Comparison of ENCODE assay signal across 11 cellular contexts in genomic region chr18:47911877-47912276, GRCh38. TPM values are rescaled to one million over a fixed set of nuclear protein-coding genes. Genes with fewer than 3 reads are reported as not detected.
DNase-seq lines count a peak whose midpoint lies in the region; ATAC-seq and TF ChIP-seq lines count a peak whose summit lies in the region.
"Had no signal": no experiment of that assay in that cellular context is flagged by ENCODE, and none has a peak within 500 bp of the region (broad histone marks: within the 10 kb centered on the region; RNA-seq: fewer than 3 reads in every experiment).

No MANE protein-coding gene starts in this region.

- H3K27me3 ChIP-seq in breast epithelium (no peaks in the 10 kb centered on the region), muscle layer of colon (ENCODE audit: control insufficient read depth in 1 of 2, insufficient read depth in 2 of 2, low read length in 2 of 2) (no peaks in the 10 kb centered on the region), upper lobe of right lung (no peaks in the 10 kb centered on the region), lower lobe of right lung (ENCODE audit: low read depth) (no peaks in the 10 kb centered on the region)
- H3K27me3 ChIP-seq: upper lobe of left lung had no signal

- no peak overlapping the region for H3K4me3 Mint-ChIP-seq in MCF 10A (ENCODE audit: unreplicated experiment)

- H3K4me3 ChIP-seq in breast epithelium: no peak overlapping the region
- peak overlapping the region in 1 of 2 donors; percentile 7 for H3K4me3 ChIP-seq in muscle layer of colon (ENCODE audit: low read depth in 1 of 2, low read length in 2 of 2)
- no peak overlapping the region for H3K4me3 ChIP-seq in upper lobe of right lung
- no peak overlapping the region for H3K4me3 ChIP-seq in lower lobe of right lung
- H3K4me3 ChIP-seq: upper lobe of left lung had no signal

- TF ChIP-seq CTCF in breast epithelium (IDR thresholded peaks at IDR 0.05): no peak
- no peak for TF ChIP-seq CTCF in MCF 10A (IDR thresholded peaks at IDR 0.05; ENCODE audit: unreplicated experiment)
- TF ChIP-seq CTCF in upper lobe of right lung (IDR thresholded peaks at IDR 0.05): no peak
- no peak for TF ChIP-seq CTCF in lower lobe of right lung (IDR thresholded peaks at IDR 0.05)

- H3K9me3 Mint-ChIP-seq in MCF 10A (ENCODE audit: unreplicated experiment): peaks cover 3% of the 10 kb centered on the region

- no peaks in the 10 kb centered on the region for H3K27me3 Mint-ChIP-seq in MCF 10A (ENCODE audit: insufficient read depth, unreplicated experiment)

- H3K9me3 ChIP-seq in breast epithelium: no peaks in the 10 kb centered on the region
- H3K9me3 ChIP-seq in muscle layer of colon (ENCODE audit: low read length): no peaks in the 10 kb centered on the region
- H3K9me3 ChIP-seq in upper lobe of right lung: no peaks in the 10 kb centered on the region
- H3K9me3 ChIP-seq in lower lobe of right lung: no peaks in the 10 kb centered on the region
- H3K9me3 ChIP-seq: upper lobe of left lung had no signal

- BruUV-seq in MCF 10A (replicated peaks; lab: Mats Ljungman, UMichigan): no TSS peak

- DNase-seq in breast epithelium (ENCODE audit: low spot score in 2 of 2): no peak
- DNase-seq in MCF 10A (ENCODE audit: unreplicated experiment): no peak
- DNase-seq in upper lobe of right lung: no peak
- no peak for DNase-seq in NCI-H2107 (lab: John Stamatoyannopoulos, UW)
- DNase-seq in dermis blood vessel endothelial cell: no peak
- DNase-seq in lower lobe of right lung: no peak
- DNase-seq: activated T-cell treated with anti-CD3 and anti-CD28 coated beads, Interleukin-2, amount 50 U/mL, for 4 hours; upper lobe of left lung had no signal

- intact Hi-C loops in breast epithelium (cut with DNase I; ENCODE audit: low total_unique reads): no loop called here
- intact Hi-C loops in MCF 10A (cut with micrococcal nuclease): no loop called here
- intact Hi-C loops in upper lobe of right lung (cut with DNase I): no loop called here
- intact Hi-C loops in lower lobe of right lung (cut with DNase I): no loop called here

- peak overlapping the region; percentile 2 for H3K9ac ChIP-seq in muscle layer of colon (ENCODE audit: low read length)
- H3K9ac ChIP-seq: parathyroid adenoma had no signal

- H3K27ac Mint-ChIP-seq in MCF 10A (ENCODE audit: low read depth, unreplicated experiment): no peak overlapping the region

- ATAC-seq in upper lobe of right lung (no peak), lower lobe of right lung (no peak)

- TF ChIP-seq POLR2A in breast epithelium (IDR thresholded peaks at IDR 0.05): no peak

- H3K27ac ChIP-seq in breast epithelium (peak overlapping the region; percentile 23 to 61), cingulate gyrus (ENCODE audit: low read depth, low read length) (peak overlapping the region; percentile 70), muscle layer of colon (ENCODE audit: low read depth, low read length) (peak overlapping the region; percentile 75), upper lobe of right lung (peak overlapping the region; percentile 2), lower lobe of right lung (no peak overlapping the region)
- H3K27ac ChIP-seq: parathyroid adenoma, upper lobe of left lung had no signal

- H3K36me3 Mint-ChIP-seq in MCF 10A (ENCODE audit: insufficient read depth, unreplicated experiment): peaks cover 18% of the 10 kb centered on the region

- CTCF ChIA-PET in MCF 10A (lab: Yijun Ruan, JAX): interaction anchor here (0.6 kb wide), 1 partner anchor 113 kb away, joined by 3 read pairs; no protein-coding TSS in a partner anchor

- H3K4me1 Mint-ChIP-seq in MCF 10A (ENCODE audit: insufficient read depth, unreplicated experiment): peaks cover 36% of the 10 kb centered on the region

- H3K36me3 ChIP-seq in breast epithelium (no peaks in the 10 kb centered on the region), muscle layer of colon (ENCODE audit: insufficient read depth, low read length) (no peaks in the 10 kb centered on the region), upper lobe of right lung (no peaks in the 10 kb centered on the region), lower lobe of right lung (no peaks in the 10 kb centered on the region)
- H3K36me3 ChIP-seq: upper lobe of left lung had no signal

- no peaks in the 10 kb centered on the region for H3K4me1 ChIP-seq in breast epithelium
- H3K4me1 ChIP-seq in muscle layer of colon (ENCODE audit: insufficient read depth, low read length): peaks cover 64% of the 10 kb centered on the region
- peaks cover 21% of the 10 kb centered on the region for H3K4me1 ChIP-seq in upper lobe of right lung
- peaks cover 32% of the 10 kb centered on the region for H3K4me1 ChIP-seq in lower lobe of right lung

- POLR2A ChIA-PET in MCF 10A (lab: Yijun Ruan, JAX): interaction anchor here (1.1 to 1.3 kb wide), 2 partner anchors 11 to 18 kb away, joined by 3 to 7 read pairs; partner anchors contain the start of gene SMAD2

RNA-seq across cellular contexts. Expression of gene SMAD2, which starts 18.6 kb away (rescaled TPM):
- total RNA-seq in breast epithelium (100 to 1,000 TPM in 1 of 3 donors, 10 to 100 TPM in 2; 35.1 to 101 (median 73.6) TPM), MCF 10A (2022) (148 and 167 TPM in 2 replicates), upper lobe of right lung (160 TPM), dermis blood vessel endothelial cell (118 and 171 TPM in 2 replicates), lower lobe of right lung (161 TPM)
